In genomic region chr15:61000276-61000675, GRCh38 we compare ENCODE assay signal across 24 cellular contexts.
"Had no signal": no experiment of that assay in that cellular context is flagged by ENCODE, and none has a peak within 500 bp of the region (broad histone marks: within the 10 kb centered on the region; RNA-seq: fewer than 3 reads in every experiment).

No MANE protein-coding gene starts in this region.

- FAIRE-seq: HepG2, RCC 7860 had no signal

- H3K9me3 ChIP-seq: SK-N-SH had no signal

- H3K9ac ChIP-seq: SK-N-SH had no signal

- DNase-seq: IMR-90, Karpas-422, KG1, MM.1S, NCI-H1092 treated with DMSO at 0.1 percent for 48 hours, NCI-H1436, NCI-H187, NCI-H2029, NCI-H2081 treated with DMSO at 0.1 percent for 48 hours, NCI-H2171, NCI-H226, NCI-H446, NCI-H510A, NCI-H524 treated with DMSO at 0.1 percent for 48 hours, NCI-H69, NCI-H774, Right ventricle myocardium superior, RPMI8226, SIG-M5, SK-N-SH, SW 1271, T-cell had no signal

- H3K4me2 ChIP-seq: SK-N-SH had no signal

- ATAC-seq: HepG2, T-cell had no signal
